Comparison of ENCODE assay signal across 8 cellular contexts in genomic region chr14:60722163-60722835, GRCh38. TPM values are rescaled to one million over a fixed set of nuclear protein-coding genes. Genes with fewer than 3 reads are reported as not detected.
DNase-seq lines count a peak whose midpoint lies in the region; ATAC-seq and TF ChIP-seq lines count a peak whose summit lies in the region.

No MANE protein-coding gene starts in this region.

- H3K4me3 Mint-ChIP-seq in natural killer cell: peak overlapping the region; percentile 83

- no peak overlapping the region for H3K9ac ChIP-seq in BLaER1

- peak; percentile 44 for ATAC-seq in GM21515 (IDR thresholded peaks at IDR 0.05; ENCODE audit: unreplicated experiment)
- peak in 2 of 3 donors; percentile 13 to 22 for ATAC-seq in natural killer cell
- ATAC-seq in aorta (ENCODE audit: low FRiP score): peak; percentile 6
- ATAC-seq in HG02678 (IDR thresholded peaks at IDR 0.05; ENCODE audit: unreplicated experiment): no peak

- peak overlapping the region; percentile 65 for H3K4me3 ChIP-seq in BLaER1
- peak overlapping the region; percentile 83 for H3K4me3 ChIP-seq in epithelial cell of proximal tubule (ENCODE audit: low read depth, low read length)
- H3K4me3 ChIP-seq in aorta (ENCODE audit: low read length in 2 of 2): peak overlapping the region; percentile 19 to 74

- H3K9me3 Mint-ChIP-seq in natural killer cell: no peaks in the 10 kb centered on the region

- H3K9me3 ChIP-seq in BLaER1: peaks cover 10% of the 10 kb centered on the region
- H3K9me3 ChIP-seq in aorta (ENCODE audit: control insufficient read depth, low read length): no peaks in the 10 kb centered on the region

- no peaks in the 10 kb centered on the region for H3K36me3 ChIP-seq in BLaER1
- no peaks in the 10 kb centered on the region for H3K36me3 ChIP-seq in aorta (ENCODE audit: control insufficient read depth in 1 of 2, insufficient read depth in 2 of 2, low read length in 1 of 2)

- peak overlapping the region; percentile 95 for H3K4me2 ChIP-seq in BLaER1

- peaks cover 21% of the 10 kb centered on the region for H3K4me1 ChIP-seq in BLaER1
- no peaks in the 10 kb centered on the region for H3K4me1 ChIP-seq in aorta (ENCODE audit: control insufficient read depth in 1 of 2, insufficient read depth in 2 of 2, low read length in 2 of 2)

- H3K27ac Mint-ChIP-seq in natural killer cell: no peak overlapping the region

- peaks cover 5 to 28% of the 10 kb centered on the region in 2 donors for H3K4me1 Mint-ChIP-seq in natural killer cell

- peak; percentile 11 for DNase-seq in NCI-H1436 treated with DMSO at 0.1 percent for 48 hours (lab: John Stamatoyannopoulos, UW)
- peak; percentile 6 for DNase-seq in activated CD4-positive, alpha-beta T cell treated with anti-CD3 and anti-CD28 coated beads, Interleukin-2, amount 50 U/mL, for 1 hour
- no peak for DNase-seq in epithelial cell of proximal tubule (ENCODE audit: low read depth)
- no peak for DNase-seq in natural killer cell
- DNase-seq in aorta: peak; percentile 49 to 77

- H4K20me1 ChIP-seq in BLaER1: peaks cover 29% of the 10 kb centered on the region

- intact Hi-C loops in natural killer cell (cut with micrococcal nuclease) (no loop called here), aorta (cut with DNase I) (loop anchor here (5.0 to 10.0 kb wide), 5 partner anchors 65 to 533 kb away; partner anchors contain the start of genes SLC38A6 (in 1 of the 2) and TRMT5 (in 1 of the 2))

- WGBS in aorta, 2 donors: 0% methylated on average over 48 to 50 of the region's 50 CpGs

- H3K36me3 Mint-ChIP-seq in natural killer cell: no peaks in the 10 kb centered on the region

- peaks cover 58 to 59% of the 10 kb centered on the region in 2 donors for H3K27me3 Mint-ChIP-seq in natural killer cell (ENCODE audit: low read depth in 2 of 2)

- H3K27me3 ChIP-seq in BLaER1: peaks cover 70% of the 10 kb centered on the region
- H3K27me3 ChIP-seq in aorta (ENCODE audit: control insufficient read depth in 1 of 2, insufficient read depth in 2 of 2, low read length in 1 of 2): no peaks in the 10 kb centered on the region

- TF ChIP-seq CTCF in epithelial cell of proximal tubule (conservative IDR thresholded peaks at IDR 0.05; ENCODE audit: low read depth, low read length) (no peak), natural killer cell (IDR thresholded peaks at IDR 0.05) (no peak)

- H3K27ac ChIP-seq in BLaER1: no peak overlapping the region
- H3K27ac ChIP-seq in aorta (ENCODE audit: low read depth in 1 of 2, low read length in 2 of 2): no peak overlapping the region

RNA-seq across cellular contexts. Expression of gene SIX4, which starts 1.9 kb away (rescaled TPM):
- total RNA-seq in epithelial cell of proximal tubule (9.5 and 11.4 TPM in 2 replicates), natural killer cell (not detected), aorta (1 to 10 TPM; 3.0 to 6.0 TPM)
- under 1 TPM; 0.50 to 0.82 TPM for polyA plus RNA-seq in aorta

RNA-seq across cellular contexts. Expression of gene MNAT1, which starts 12.3 kb away (rescaled TPM):
- total RNA-seq in epithelial cell of proximal tubule (57.2 and 75.4 TPM in 2 replicates), natural killer cell (10 to 100 TPM; 33.8 to 45.4 (median 34.0) TPM), aorta (10 to 100 TPM; 38.2 to 41.1 TPM)
- polyA plus RNA-seq in aorta: 10 to 100 TPM; 23.7 to 25.7 TPM

Comparison
In these comparisons a context has a peak if more than half of its experiments do, and no peak if none do; other contexts are left out.
1. DNase-seq: peak in NCI-H1436 treated with DMSO at 0.1 percent for 48 hours (single experiment), activated CD4-positive, alpha-beta T cell treated with anti-CD3 and anti-CD28 coated beads, Interleukin-2, amount 50 U/mL, for 1 hour (single experiment) and aorta (2 of 2); none in epithelial cell of proximal tubule (single experiment) and natural killer cell (single experiment).
2. Peak in every context shown above with its lines, with median percentiles within 50 percentile points of each other: H3K4me3 ChIP-seq.